ENCODE assay signal across 22 cellular contexts in genomic region chrY:7702481-7702880, GRCh38.
"Had no signal": no experiment of that assay in that cellular context is flagged by ENCODE, and none has a peak within 500 bp of the region (broad histone marks: within the 10 kb centered on the region; RNA-seq: fewer than 3 reads in every experiment).

No MANE protein-coding gene starts in this region.

- H3K27ac ChIP-seq: HL-60, KMS-11, RWPE1 had no signal

- DNase-seq: Kasumi-1, MM.1S, NCI-H1092 treated with DMSO at 0.1 percent for 48 hours, NCI-H1436, NCI-H187 treated with DMSO at 0.1 percent for 48 hours, NCI-H2081, NCI-H2171 treated with DMSO at 0.1 percent for 48 hours, NCI-H345, NCI-H510A, NCI-H524 treated with DMSO at 0.1 percent for 48 hours, NCI-H69, NCI-H774, PC-3, SHP77, SK-N-SH, SW 1271, T-cell had no signal

- ATAC-seq: K562, Panc1, PC-3, T-cell had no signal

- H3K9ac ChIP-seq: KMS-11, SK-N-SH had no signal

- H3K9me3 ChIP-seq: SK-N-SH had no signal

- H3K4me2 ChIP-seq: KMS-11, SK-N-SH had no signal

- H3K9me2 ChIP-seq: SK-N-SH had no signal

- H3K4me3 ChIP-seq: K562 had no signal
